8 cellular contexts compared by ENCODE assay signal in genomic region chr11:128776434-128777284, GRCh38.
DNase-seq lines count a peak whose midpoint lies in the region; ATAC-seq and TF ChIP-seq lines count a peak whose summit lies in the region.

No MANE protein-coding gene starts in this region.

- no peak overlapping the region for H3K9ac ChIP-seq in iPS-18a (ENCODE audit: low read length)

- CTCF ChIA-PET in GM10248 (lab: Yijun Ruan, JAX), result interaction anchor here (1.0 to 4.3 kb wide), 20 partner anchors 9 to 619 kb away, joined by 3 to 20 read pairs (median 5); no protein-coding TSS in a partner anchor
- CTCF ChIA-PET in activated naive CD4-positive, alpha-beta T cell treated with anti-CD3 and anti-CD28 coated beads for 36 hours (lab: Charles Lee), result interaction anchor here (0.5 to 2.8 kb wide), 19 partner anchors 10 to 1524 kb away, joined by 3 to 12 read pairs (median 3); no protein-coding TSS in a partner anchor

- H3K4me3 ChIP-seq in NB4 (ENCODE audit: low read depth, low read length) (no peak overlapping the region), iPS-18a (ENCODE audit: low read length) (peak overlapping the region; percentile 25), gastroesophageal sphincter (peak overlapping the region in 1 of 2 donors; percentile 15)

- ATAC-seq in GM18517 (IDR thresholded peaks at IDR 0.05; ENCODE audit: unreplicated experiment), result no peak
- ATAC-seq in gastroesophageal sphincter, result no peak

- TF ChIP-seq POLR2A in NB4 (IDR thresholded peaks at IDR 0.05; ENCODE audit: extremely low read depth, insufficient read length), result no peak
- no peak for TF ChIP-seq POLR2A in gastroesophageal sphincter (IDR thresholded peaks at IDR 0.05)

- TF ChIP-seq CTCF in GM10248 (IDR thresholded peaks at IDR 0.05; ENCODE audit: control extremely low read depth, extremely low read depth, low read depth, missing control alignments) (peak; percentile 42), NB4 (IDR thresholded peaks at IDR 0.05; ENCODE audit: low read depth, low read length) (peak; percentile 51), gastroesophageal sphincter (IDR thresholded peaks at IDR 0.05) (peak in 2 of 4 experiments; percentile 32)

- POLR2A ChIA-PET in GM10248 (lab: Yijun Ruan, JAX), result no interaction called here

- no peaks in the 10 kb centered on the region for H3K36me3 ChIP-seq in iPS-18a (ENCODE audit: control insufficient read depth, low read depth, low read length)
- H3K36me3 ChIP-seq in gastroesophageal sphincter, result peaks cover 0 to 19% of the 10 kb centered on the region in 2 donors

- H3K27ac ChIP-seq in iPS-18a (ENCODE audit: low read length), result no peak overlapping the region
- no peak overlapping the region for H3K27ac ChIP-seq in gastroesophageal sphincter

- H3K27ac Mint-ChIP-seq in activated naive CD4-positive, alpha-beta T cell treated with anti-CD3 and anti-CD28 coated beads for 36 hours, result no peak overlapping the region

- peaks cover 23% of the 10 kb centered on the region for H3K27me3 ChIP-seq in iPS-18a (ENCODE audit: control insufficient read depth, insufficient read depth, low read length)
- no peaks in the 10 kb centered on the region for H3K27me3 ChIP-seq in gastroesophageal sphincter

- TF ChIP-seq EP300 in gastroesophageal sphincter (IDR thresholded peaks at IDR 0.05), result no peak

- DNase-seq in GM10248 (ENCODE audit: extremely low spot score), result peak; percentile 61
- peak; percentile 54 for DNase-seq in NB4 (ENCODE audit: low read depth)
- peak; percentile 35 for DNase-seq in activated naive CD4-positive, alpha-beta T cell treated with anti-CD3 and anti-CD28 coated beads for 36 hours
- peak; percentile 13 to 24 for DNase-seq in stimulated activated CD4-positive, alpha-beta T cell treated with anti-CD3 and anti-CD28 coated beads, Interleukin-4, amount 100 ng/mL, for 4 hours
- DNase-seq in NCI-H2081 (lab: John Stamatoyannopoulos, UW), result no peak

- H3K9me3 ChIP-seq in iPS-18a (ENCODE audit: control insufficient read depth, low read depth, low read length) (no peaks in the 10 kb centered on the region), gastroesophageal sphincter (no peaks in the 10 kb centered on the region)

- no peak overlapping the region for H3K4me3 Mint-ChIP-seq in activated naive CD4-positive, alpha-beta T cell treated with anti-CD3 and anti-CD28 coated beads for 36 hours

- 50 to 57% methylated on average over 2 to 25 of the region's 36 CpGs for WGBS in gastroesophageal sphincter (ENCODE audit: low coverage in 1 of 2), 2 donors

- H3K9me3 Mint-ChIP-seq in activated naive CD4-positive, alpha-beta T cell treated with anti-CD3 and anti-CD28 coated beads for 36 hours, result no peaks in the 10 kb centered on the region

- intact Hi-C loops in activated naive CD4-positive, alpha-beta T cell treated with anti-CD3 and anti-CD28 coated beads for 36 hours (cut with micrococcal nuclease), result no loop called here

- peaks cover 39% of the 10 kb centered on the region for H3K36me3 Mint-ChIP-seq in activated naive CD4-positive, alpha-beta T cell treated with anti-CD3 and anti-CD28 coated beads for 36 hours (ENCODE audit: low read depth)

- H3K4me1 Mint-ChIP-seq in activated naive CD4-positive, alpha-beta T cell treated with anti-CD3 and anti-CD28 coated beads for 36 hours (ENCODE audit: low read depth), result peaks cover 44% of the 10 kb centered on the region

- H3K4me1 ChIP-seq in iPS-18a (ENCODE audit: control insufficient read depth, low read depth, low read length) (peaks cover 17% of the 10 kb centered on the region), gastroesophageal sphincter (peaks cover 0 to 8% (median 0%) of the 10 kb centered on the region in 3 donors)

- no peaks in the 10 kb centered on the region for H3K27me3 Mint-ChIP-seq in activated naive CD4-positive, alpha-beta T cell treated with anti-CD3 and anti-CD28 coated beads for 36 hours (ENCODE audit: low read depth)

Comparison
In these comparisons a context has a peak if more than half of its experiments do, and no peak if none do; other contexts are left out.
1. DNase-seq: peak in GM10248 (single experiment), NB4 (single experiment), activated naive CD4-positive, alpha-beta T cell treated with anti-CD3 and anti-CD28 coated beads for 36 hours (single experiment) and stimulated activated CD4-positive, alpha-beta T cell treated with anti-CD3 and anti-CD28 coated beads, Interleukin-4, amount 100 ng/mL, for 4 hours (2 of 2); none in NCI-H2081 (0 of 2).